In the genomic region with DNA sequence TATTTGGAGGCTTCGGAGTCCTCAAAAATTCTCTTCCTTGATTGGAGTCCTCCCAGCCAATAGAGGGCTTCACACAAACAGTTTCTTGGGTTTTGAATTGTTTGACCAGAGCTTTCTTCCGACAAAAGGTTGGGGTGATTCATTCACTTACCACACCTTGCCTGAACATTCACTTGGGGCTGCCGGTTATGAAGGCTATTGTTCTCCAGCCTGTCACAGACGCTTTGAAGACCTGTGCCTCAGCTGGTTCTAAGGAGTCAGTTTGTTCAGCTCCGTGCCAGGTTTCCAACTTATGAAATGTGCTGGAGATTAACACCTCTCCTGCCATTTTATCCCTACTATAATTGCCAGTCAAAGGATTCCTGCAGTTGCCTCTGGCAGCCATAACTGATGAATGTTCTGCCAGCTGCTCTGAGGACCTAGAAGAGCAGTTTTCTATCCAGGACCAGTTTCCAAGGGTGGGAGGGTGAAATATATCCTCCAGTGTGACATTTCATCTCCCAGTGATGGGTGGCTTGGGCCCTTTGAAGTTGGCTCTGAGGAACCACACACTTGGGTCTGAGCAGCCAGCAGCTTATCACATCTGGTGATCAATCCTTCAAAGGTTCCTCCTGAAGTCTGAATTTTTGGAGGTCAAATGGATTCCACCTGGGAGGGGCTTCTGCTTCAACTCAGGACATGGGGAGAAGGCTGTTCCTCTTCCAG, we compare ENCODE assay signal across 9 cellular contexts. TPM values are rescaled to one million over a fixed set of nuclear protein-coding genes. Genes with fewer than 3 reads are reported as not detected.
A peak's percentile ranks its signal among the peaks of the same experiment; 100 is the strongest.
DNase-seq lines count a peak whose midpoint lies in the region; ATAC-seq and TF ChIP-seq lines count a peak whose summit lies in the region.
"Had no signal": no experiment of that assay in that cellular context is flagged by ENCODE, and none has a peak within 500 bp of the region (broad histone marks: within the 10 kb centered on the region; RNA-seq: fewer than 3 reads in every experiment).

No MANE protein-coding gene starts in this region.

- H3K79me2 ChIP-seq in mesendoderm (ENCODE audit: control insufficient read depth, insufficient read depth, low read length): peaks cover 4% of the 10 kb centered on the region

- H3K9ac ChIP-seq in mesendoderm (ENCODE audit: low read length): no peak overlapping the region

- H2BK5ac ChIP-seq in mesendoderm (ENCODE audit: low read length): peak overlapping the region; percentile 74

- no peak overlapping the region for H2BK15ac ChIP-seq in mesendoderm (replicated peaks; ENCODE audit: low read depth)

- H3K4me1 ChIP-seq in cardiac muscle cell (ENCODE audit: low read depth) (peaks cover 16% of the 10 kb centered on the region), mesendoderm (ENCODE audit: control insufficient read depth, low read depth, low read length) (peaks cover 18% of the 10 kb centered on the region), upper lobe of right lung (peaks cover 16% of the 10 kb centered on the region)

- H3K27me3 ChIP-seq in cardiac muscle cell: no peaks in the 10 kb centered on the region
- H3K27me3 ChIP-seq in brain microvascular endothelial cell (replicated peaks): no peaks in the 10 kb centered on the region
- no peaks in the 10 kb centered on the region for H3K27me3 ChIP-seq in mesendoderm (ENCODE audit: insufficient read depth, low read length, poor library complexity)
- no peaks in the 10 kb centered on the region for H3K27me3 ChIP-seq in upper lobe of right lung

- peak overlapping the region; percentile 63 for H3K56ac ChIP-seq in mesendoderm (ENCODE audit: low read length)

- no peak overlapping the region for H4K5ac ChIP-seq in mesendoderm (ENCODE audit: low read length)

- H3K9me3 ChIP-seq in cardiac muscle cell (ENCODE audit: low read depth): no peaks in the 10 kb centered on the region
- H3K9me3 ChIP-seq in upper lobe of right lung: no peaks in the 10 kb centered on the region

- no peak for TF ChIP-seq POLR2A in lower leg skin (IDR thresholded peaks at IDR 0.05)

- H3K4ac ChIP-seq in mesendoderm (ENCODE audit: low read depth, low read length): peak overlapping the region; percentile 70

- H3K4me3 ChIP-seq in cardiac muscle cell (no peak overlapping the region), brain microvascular endothelial cell (ENCODE audit: low read depth, low read length) (no peak overlapping the region), mesendoderm (ENCODE audit: low read length) (no peak overlapping the region), upper lobe of right lung (no peak overlapping the region), lower leg skin (ENCODE audit: low read depth, poor library complexity, severe bottlenecking) (no peak overlapping the region)

- H3K36me3 ChIP-seq in cardiac muscle cell (no peaks in the 10 kb centered on the region), brain microvascular endothelial cell (replicated peaks) (no peaks in the 10 kb centered on the region), mesendoderm (ENCODE audit: control insufficient read depth, insufficient read depth, low read length) (no peaks in the 10 kb centered on the region), upper lobe of right lung (no peaks in the 10 kb centered on the region)

- no peak for TF ChIP-seq CTCF in cardiac muscle cell (IDR thresholded peaks at IDR 0.05; ENCODE audit: low read depth, low read length)
- TF ChIP-seq CTCF in brain microvascular endothelial cell (IDR thresholded peaks at IDR 0.05; ENCODE audit: low read depth, low read length, missing control alignments): no peak
- no peak for TF ChIP-seq CTCF in upper lobe of right lung (IDR thresholded peaks at IDR 0.05)
- no peak for TF ChIP-seq CTCF in lower leg skin (IDR thresholded peaks at IDR 0.05)

- peak overlapping the region; percentile 80 for H3K27ac ChIP-seq in cardiac muscle cell
- peak overlapping the region; percentile 97 for H3K27ac ChIP-seq in brain microvascular endothelial cell
- H3K27ac ChIP-seq in mesendoderm (ENCODE audit: low read depth, low read length): peak overlapping the region; percentile 42
- H3K27ac ChIP-seq in upper lobe of right lung: peak overlapping the region; percentile 17

- H2AK5ac ChIP-seq in mesendoderm (ENCODE audit: low read length): peak overlapping the region; percentile 20

- DNase-seq in cardiac muscle cell (ENCODE audit: low read depth in 1 of 2, low spot score in 1 of 2) (peak in 1 of 2 donors; percentile 12), left ventricle myocardium superior (no peak), brain microvascular endothelial cell (no peak), mesendoderm (peak; percentile 50), upper lobe of right lung (no peak), anterior cingulate cortex (lab: John Stamatoyannopoulos, UW) (no peak), NCI-H2171 (lab: John Stamatoyannopoulos, UW) (no peak), lower leg skin (ENCODE audit: low spot score in 2 of 2) (no peak)
- DNase-seq: NCI-H1105 had no signal

- no peak overlapping the region for H4K8ac ChIP-seq in mesendoderm (ENCODE audit: low read depth, low read length)

- peaks cover 10% of the 10 kb centered on the region for H3K79me1 ChIP-seq in mesendoderm (ENCODE audit: low read length)

- H3K18ac ChIP-seq in mesendoderm (ENCODE audit: low read length): peak overlapping the region; percentile 66

- in situ Hi-C loops in brain microvascular endothelial cell (cut with HindIII; ENCODE audit: low pct_ligation_motif_present, low sequenced_read_pairs): no loop called here

- H3K23ac ChIP-seq in mesendoderm (ENCODE audit: low read length): no peak overlapping the region

- intact Hi-C loops in left ventricle myocardium superior (cut with micrococcal nuclease) (no loop called here), upper lobe of right lung (cut with DNase I) (no loop called here), lower leg skin (cut with DNase I; ENCODE audit: low total_unique reads) (no loop called here)

- H3K4me2 ChIP-seq in mesendoderm (ENCODE audit: low read length): no peak overlapping the region

- ATAC-seq in left ventricle myocardium superior: no peak
- ATAC-seq in upper lobe of right lung: no peak

- WGBS in mesendoderm (ENCODE audit: extremely low coverage, insufficient coverage, low lambda C conversion rate): no CpG with 5 or more reads among the region's 5 CpGs
- 69 to 80% methylated on average over 4 to 5 of the region's 5 CpGs for WGBS in lower leg skin, 2 donors

- no peak overlapping the region for H2BK120ac ChIP-seq in mesendoderm (ENCODE audit: low read depth, low read length)

RNA-seq across cellular contexts. Expression of a gene that starts 31.4 kb away (rescaled TPM):
- total RNA-seq in cardiac muscle cell (29.4 and 32.8 TPM in 2 replicates), left ventricle myocardium superior (8.6 TPM), upper lobe of right lung (63.0 TPM), lower leg skin (100 to 1,000 TPM; 135 to 218 (median 168) TPM)
- 23.2 and 31.4 TPM in 2 replicates for polyA plus RNA-seq in cardiac muscle cell
- 30.4 TPM for polyA plus RNA-seq in mesendoderm (2013, experiment 1 of 2)
- 31.2 TPM for polyA plus RNA-seq in mesendoderm (2013, experiment 2 of 2)

RNA-seq across cellular contexts. Expression of a gene that starts 48.8 kb away (rescaled TPM):
- total RNA-seq in cardiac muscle cell: 7.2 and 9.8 TPM in 2 replicates
- 6.5 and 12.0 TPM in 2 replicates for polyA plus RNA-seq in cardiac muscle cell
- 15.3 TPM for total RNA-seq in left ventricle myocardium superior
- polyA plus RNA-seq in mesendoderm (2013, experiment 1 of 2): 0.51 TPM
- 0.53 TPM for polyA plus RNA-seq in mesendoderm (2013, experiment 2 of 2)
- 56.4 TPM for total RNA-seq in upper lobe of right lung
- total RNA-seq in lower leg skin: 100 to 1,000 TPM in 3 of 4 donors, 10 to 100 TPM in 1; 84.8 to 162 (median 120) TPM

Comparison
In these comparisons a context has a peak if more than half of its experiments do, and no peak if none do; other contexts are left out.
1. H3K27ac ChIP-seq: peak in every context shown above with its lines; median percentile 97 in brain microvascular endothelial cell; 80 in cardiac muscle cell; 42 in mesendoderm; 17 in upper lobe of right lung.